In the genomic region with DNA sequence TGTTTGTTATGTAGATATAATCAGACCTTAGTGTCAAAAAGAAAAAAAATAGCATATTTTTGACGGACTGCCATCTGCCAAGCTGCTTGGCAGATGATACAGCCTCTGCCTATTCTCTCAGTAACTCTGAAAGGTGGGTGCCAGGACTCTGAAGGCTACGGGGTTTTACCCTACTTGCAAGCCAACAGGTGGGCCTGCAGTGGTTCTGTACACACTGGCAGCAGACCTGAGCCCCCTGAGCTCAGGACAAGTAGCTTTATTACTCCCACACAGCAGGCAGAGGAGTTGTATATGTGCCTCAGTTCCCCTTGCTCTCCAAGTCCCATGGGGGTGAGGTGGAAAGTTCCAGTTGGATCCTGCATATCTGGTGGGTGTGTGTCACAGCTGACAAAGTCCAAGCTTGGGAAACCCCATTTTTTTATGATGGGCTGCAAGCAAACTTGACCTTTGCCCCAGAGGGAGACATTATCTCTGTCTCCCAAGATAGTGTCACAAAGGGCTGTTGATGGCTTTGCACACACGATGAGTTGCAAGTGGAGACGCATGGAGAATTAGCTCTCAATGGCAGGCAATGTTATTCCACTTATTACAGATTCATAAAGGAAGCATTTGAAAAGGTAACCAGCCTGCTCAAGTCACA, we compare ENCODE assay signal across 2 cellular contexts.
TF ChIP-seq lines count a peak whose summit lies in the region.

No MANE protein-coding gene starts in this region.

TF ChIP-seq in K562, 482 proteins besides CTCF, POLR2A, EP300 and RAD21 (continued from another document):
- TF ChIP-seq, protein P1, sequence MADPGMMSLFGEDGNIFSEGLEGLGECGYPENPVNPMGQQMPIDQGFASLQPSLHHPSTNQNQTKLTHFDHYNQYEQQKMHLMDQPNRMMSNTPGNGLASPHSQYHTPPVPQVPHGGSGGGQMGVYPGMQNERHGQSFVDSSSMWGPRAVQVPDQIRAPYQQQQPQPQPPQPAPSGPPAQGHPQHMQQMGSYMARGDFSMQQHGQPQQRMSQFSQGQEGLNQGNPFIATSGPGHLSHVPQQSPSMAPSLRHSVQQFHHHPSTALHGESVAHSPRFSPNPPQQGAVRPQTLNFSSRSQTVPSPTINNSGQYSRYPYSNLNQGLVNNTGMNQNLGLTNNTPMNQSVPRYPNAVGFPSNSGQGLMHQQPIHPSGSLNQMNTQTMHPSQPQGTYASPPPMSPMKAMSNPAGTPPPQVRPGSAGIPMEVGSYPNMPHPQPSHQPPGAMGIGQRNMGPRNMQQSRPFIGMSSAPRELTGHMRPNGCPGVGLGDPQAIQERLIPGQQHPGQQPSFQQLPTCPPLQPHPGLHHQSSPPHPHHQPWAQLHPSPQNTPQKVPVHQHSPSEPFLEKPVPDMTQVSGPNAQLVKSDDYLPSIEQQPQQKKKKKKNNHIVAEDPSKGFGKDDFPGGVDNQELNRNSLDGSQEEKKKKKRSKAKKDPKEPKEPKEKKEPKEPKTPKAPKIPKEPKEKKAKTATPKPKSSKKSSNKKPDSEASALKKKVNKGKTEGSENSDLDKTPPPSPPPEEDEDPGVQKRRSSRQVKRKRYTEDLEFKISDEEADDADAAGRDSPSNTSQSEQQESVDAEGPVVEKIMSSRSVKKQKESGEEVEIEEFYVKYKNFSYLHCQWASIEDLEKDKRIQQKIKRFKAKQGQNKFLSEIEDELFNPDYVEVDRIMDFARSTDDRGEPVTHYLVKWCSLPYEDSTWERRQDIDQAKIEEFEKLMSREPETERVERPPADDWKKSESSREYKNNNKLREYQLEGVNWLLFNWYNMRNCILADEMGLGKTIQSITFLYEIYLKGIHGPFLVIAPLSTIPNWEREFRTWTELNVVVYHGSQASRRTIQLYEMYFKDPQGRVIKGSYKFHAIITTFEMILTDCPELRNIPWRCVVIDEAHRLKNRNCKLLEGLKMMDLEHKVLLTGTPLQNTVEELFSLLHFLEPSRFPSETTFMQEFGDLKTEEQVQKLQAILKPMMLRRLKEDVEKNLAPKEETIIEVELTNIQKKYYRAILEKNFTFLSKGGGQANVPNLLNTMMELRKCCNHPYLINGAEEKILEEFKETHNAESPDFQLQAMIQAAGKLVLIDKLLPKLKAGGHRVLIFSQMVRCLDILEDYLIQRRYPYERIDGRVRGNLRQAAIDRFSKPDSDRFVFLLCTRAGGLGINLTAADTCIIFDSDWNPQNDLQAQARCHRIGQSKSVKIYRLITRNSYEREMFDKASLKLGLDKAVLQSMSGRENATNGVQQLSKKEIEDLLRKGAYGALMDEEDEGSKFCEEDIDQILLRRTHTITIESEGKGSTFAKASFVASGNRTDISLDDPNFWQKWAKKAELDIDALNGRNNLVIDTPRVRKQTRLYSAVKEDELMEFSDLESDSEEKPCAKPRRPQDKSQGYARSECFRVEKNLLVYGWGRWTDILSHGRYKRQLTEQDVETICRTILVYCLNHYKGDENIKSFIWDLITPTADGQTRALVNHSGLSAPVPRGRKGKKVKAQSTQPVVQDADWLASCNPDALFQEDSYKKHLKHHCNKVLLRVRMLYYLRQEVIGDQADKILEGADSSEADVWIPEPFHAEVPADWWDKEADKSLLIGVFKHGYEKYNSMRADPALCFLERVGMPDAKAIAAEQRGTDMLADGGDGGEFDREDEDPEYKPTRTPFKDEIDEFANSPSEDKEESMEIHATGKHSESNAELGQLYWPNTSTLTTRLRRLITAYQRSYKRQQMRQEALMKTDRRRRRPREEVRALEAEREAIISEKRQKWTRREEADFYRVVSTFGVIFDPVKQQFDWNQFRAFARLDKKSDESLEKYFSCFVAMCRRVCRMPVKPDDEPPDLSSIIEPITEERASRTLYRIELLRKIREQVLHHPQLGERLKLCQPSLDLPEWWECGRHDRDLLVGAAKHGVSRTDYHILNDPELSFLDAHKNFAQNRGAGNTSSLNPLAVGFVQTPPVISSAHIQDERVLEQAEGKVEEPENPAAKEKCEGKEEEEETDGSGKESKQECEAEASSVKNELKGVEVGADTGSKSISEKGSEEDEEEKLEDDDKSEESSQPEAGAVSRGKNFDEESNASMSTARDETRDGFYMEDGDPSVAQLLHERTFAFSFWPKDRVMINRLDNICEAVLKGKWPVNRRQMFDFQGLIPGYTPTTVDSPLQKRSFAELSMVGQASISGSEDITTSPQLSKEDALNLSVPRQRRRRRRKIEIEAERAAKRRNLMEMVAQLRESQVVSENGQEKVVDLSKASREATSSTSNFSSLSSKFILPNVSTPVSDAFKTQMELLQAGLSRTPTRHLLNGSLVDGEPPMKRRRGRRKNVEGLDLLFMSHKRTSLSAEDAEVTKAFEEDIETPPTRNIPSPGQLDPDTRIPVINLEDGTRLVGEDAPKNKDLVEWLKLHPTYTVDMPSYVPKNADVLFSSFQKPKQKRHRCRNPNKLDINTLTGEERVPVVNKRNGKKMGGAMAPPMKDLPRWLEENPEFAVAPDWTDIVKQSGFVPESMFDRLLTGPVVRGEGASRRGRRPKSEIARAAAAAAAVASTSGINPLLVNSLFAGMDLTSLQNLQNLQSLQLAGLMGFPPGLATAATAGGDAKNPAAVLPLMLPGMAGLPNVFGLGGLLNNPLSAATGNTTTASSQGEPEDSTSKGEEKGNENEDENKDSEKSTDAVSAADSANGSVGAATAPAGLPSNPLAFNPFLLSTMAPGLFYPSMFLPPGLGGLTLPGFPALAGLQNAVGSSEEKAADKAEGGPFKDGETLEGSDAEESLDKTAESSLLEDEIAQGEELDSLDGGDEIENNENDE (IDR thresholded peaks at IDR 0.05; ENCODE audit: low read depth, low read length), result no peak

TF ChIP-seq in HepG2, 621 proteins besides CTCF, POLR2A, EP300 and RAD21 (continued from another document and continues in another):
- TF ChIP-seq, protein P2, sequence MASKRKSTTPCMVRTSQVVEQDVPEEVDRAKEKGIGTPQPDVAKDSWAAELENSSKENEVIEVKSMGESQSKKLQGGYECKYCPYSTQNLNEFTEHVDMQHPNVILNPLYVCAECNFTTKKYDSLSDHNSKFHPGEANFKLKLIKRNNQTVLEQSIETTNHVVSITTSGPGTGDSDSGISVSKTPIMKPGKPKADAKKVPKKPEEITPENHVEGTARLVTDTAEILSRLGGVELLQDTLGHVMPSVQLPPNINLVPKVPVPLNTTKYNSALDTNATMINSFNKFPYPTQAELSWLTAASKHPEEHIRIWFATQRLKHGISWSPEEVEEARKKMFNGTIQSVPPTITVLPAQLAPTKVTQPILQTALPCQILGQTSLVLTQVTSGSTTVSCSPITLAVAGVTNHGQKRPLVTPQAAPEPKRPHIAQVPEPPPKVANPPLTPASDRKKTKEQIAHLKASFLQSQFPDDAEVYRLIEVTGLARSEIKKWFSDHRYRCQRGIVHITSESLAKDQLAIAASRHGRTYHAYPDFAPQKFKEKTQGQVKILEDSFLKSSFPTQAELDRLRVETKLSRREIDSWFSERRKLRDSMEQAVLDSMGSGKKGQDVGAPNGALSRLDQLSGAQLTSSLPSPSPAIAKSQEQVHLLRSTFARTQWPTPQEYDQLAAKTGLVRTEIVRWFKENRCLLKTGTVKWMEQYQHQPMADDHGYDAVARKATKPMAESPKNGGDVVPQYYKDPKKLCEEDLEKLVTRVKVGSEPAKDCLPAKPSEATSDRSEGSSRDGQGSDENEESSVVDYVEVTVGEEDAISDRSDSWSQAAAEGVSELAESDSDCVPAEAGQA (IDR thresholded peaks at IDR 0.05; ENCODE audit: low read depth), result no peak
- TF ChIP-seq, protein P2 (CRISPR knock-in tag; IDR thresholded peaks at IDR 0.05; ENCODE audit: borderline replicate concordance), result no peak
- peak; percentile 94 for TF ChIP-seq POGZ (CRISPR knock-in tag; IDR thresholded peaks at IDR 0.05)
- TF ChIP-seq SP4 (CRISPR knock-in tag; IDR thresholded peaks at IDR 0.05), result no peak
- peak; percentile 89 for TF ChIP-seq ZNF205 (CRISPR knock-in tag; IDR thresholded peaks at IDR 0.05)
- TF ChIP-seq, protein P3, sequence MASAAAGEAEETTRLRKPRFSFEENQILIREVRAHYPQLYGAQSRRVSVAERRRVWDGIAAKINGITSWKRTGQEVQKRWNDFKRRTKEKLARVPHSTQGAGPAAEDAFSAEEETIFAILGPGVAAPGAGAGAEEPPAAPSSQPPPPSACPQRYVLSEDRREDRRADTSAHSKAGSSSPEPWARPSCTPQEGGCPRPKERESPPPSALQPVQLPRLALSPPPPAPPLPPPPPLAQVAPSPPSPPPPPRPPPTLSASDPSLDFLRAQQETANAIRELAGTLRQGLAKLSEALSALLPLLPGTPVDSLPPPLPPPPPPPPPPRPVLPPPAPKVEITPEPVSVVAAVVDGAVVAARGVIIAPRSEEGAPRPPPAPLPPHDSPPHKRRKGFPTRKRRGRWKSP (CRISPR knock-in tag; IDR thresholded peaks at IDR 0.05), result no peak
- TF ChIP-seq MAF1 (CRISPR knock-in tag; IDR thresholded peaks at IDR 0.05; ENCODE audit: borderline replicate concordance), result no peak
- peak; percentile 79; the same call in 1 of the 2 replicates for TF ChIP-seq MIER2 (CRISPR knock-in tag; IDR thresholded peaks at IDR 0.05)
- TF ChIP-seq REL (CRISPR knock-in tag; conservative IDR thresholded peaks at IDR 0.05), result no peak
- peak; percentile 64; the same call in 1 of the 2 replicates for TF ChIP-seq ARNTL (CRISPR knock-in tag; IDR thresholded peaks at IDR 0.05)
- TF ChIP-seq, protein P4, sequence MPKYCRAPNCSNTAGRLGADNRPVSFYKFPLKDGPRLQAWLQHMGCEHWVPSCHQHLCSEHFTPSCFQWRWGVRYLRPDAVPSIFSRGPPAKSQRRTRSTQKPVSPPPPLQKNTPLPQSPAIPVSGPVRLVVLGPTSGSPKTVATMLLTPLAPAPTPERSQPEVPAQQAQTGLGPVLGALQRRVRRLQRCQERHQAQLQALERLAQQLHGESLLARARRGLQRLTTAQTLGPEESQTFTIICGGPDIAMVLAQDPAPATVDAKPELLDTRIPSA (CRISPR knock-in tag; IDR thresholded peaks at IDR 0.05; ENCODE audit: borderline replicate concordance), result no peak
- peak; percentile 57; the same call in 1 of the 2 replicates for TF ChIP-seq MIER3 (CRISPR knock-in tag; IDR thresholded peaks at IDR 0.05; ENCODE audit: borderline replicate concordance)
- TF ChIP-seq, protein P5, sequence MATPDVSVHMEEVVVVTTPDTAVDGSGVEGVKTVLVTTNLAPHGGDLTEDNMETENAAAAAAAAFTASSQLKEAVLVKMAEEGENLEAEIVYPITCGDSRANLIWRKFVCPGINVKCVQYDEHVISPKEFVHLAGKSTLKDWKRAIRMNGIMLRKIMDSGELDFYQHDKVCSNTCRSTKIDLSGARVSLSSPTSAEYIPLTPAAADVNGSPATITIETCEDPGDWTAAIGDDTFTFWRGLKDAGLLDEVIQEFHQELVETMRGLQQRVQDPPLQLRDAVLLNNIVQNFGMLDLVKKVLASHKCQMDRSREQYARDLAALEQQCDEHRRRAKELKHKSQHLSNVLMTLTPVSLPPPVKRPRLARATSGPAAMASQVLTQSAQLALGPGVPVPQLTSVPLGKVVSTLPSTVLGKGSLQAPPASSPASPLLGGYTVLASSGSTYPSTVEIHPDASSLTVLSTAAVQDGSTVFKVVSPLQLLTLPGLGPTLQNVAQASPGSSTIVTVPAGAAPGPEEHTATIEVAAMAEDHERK (CRISPR knock-in tag; IDR thresholded peaks at IDR 0.05; ENCODE audit: low read depth), result no peak
- no peak for TF ChIP-seq SNAPC2 (CRISPR knock-in tag; IDR thresholded peaks at IDR 0.05)
- TF ChIP-seq ZMAT3 (CRISPR knock-in tag; conservative IDR thresholded peaks at IDR 0.05), result no peak
- no peak for TF ChIP-seq ZNF672 (CRISPR knock-in tag; IDR thresholded peaks at IDR 0.05)
- peak; percentile 97 for TF ChIP-seq ZNF644 (CRISPR knock-in tag; IDR thresholded peaks at IDR 0.05; ENCODE audit: low read depth)
- TF ChIP-seq ZNF382 (CRISPR knock-in tag; IDR thresholded peaks at IDR 0.05; ENCODE audit: borderline replicate concordance), result no peak
- TF ChIP-seq ZNF225 (CRISPR knock-in tag; IDR thresholded peaks at IDR 0.05), result no peak
- no peak for TF ChIP-seq KLF13 (CRISPR knock-in tag; IDR thresholded peaks at IDR 0.05)
- TF ChIP-seq CHCHD3 (CRISPR knock-in tag; IDR thresholded peaks at IDR 0.05), result no peak
- no peak for TF ChIP-seq ZNF546 (CRISPR knock-in tag; conservative IDR thresholded peaks at IDR 0.05)
- TF ChIP-seq WIZ (CRISPR knock-in tag; IDR thresholded peaks at IDR 0.05), result no peak
- TF ChIP-seq, protein P6, sequence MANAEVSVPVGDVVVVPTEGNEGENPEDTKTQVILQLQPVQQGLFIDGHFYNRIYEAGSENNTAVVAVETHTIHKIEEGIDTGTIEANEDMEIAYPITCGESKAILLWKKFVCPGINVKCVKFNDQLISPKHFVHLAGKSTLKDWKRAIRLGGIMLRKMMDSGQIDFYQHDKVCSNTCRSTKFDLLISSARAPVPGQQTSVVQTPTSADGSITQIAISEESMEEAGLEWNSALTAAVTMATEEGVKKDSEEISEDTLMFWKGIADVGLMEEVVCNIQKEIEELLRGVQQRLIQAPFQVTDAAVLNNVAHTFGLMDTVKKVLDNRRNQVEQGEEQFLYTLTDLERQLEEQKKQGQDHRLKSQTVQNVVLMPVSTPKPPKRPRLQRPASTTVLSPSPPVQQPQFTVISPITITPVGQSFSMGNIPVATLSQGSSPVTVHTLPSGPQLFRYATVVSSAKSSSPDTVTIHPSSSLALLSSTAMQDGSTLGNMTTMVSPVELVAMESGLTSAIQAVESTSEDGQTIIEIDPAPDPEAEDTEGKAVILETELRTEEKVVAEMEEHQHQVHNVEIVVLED (CRISPR knock-in tag; IDR thresholded peaks at IDR 0.05; ENCODE audit: borderline replicate concordance), result no peak
- no peak for TF ChIP-seq ZNF34 (CRISPR knock-in tag; IDR thresholded peaks at IDR 0.05; ENCODE audit: borderline replicate concordance)
- no peak for TF ChIP-seq PHF5A (CRISPR knock-in tag; IDR thresholded peaks at IDR 0.05; ENCODE audit: low read depth, unreplicated experiment)
- peak; percentile 50; the same call in 1 of the 2 replicates for TF ChIP-seq ZNF605 (CRISPR knock-in tag; IDR thresholded peaks at IDR 0.05)
